Comparison of ENCODE assay signal across 9 cellular contexts in the genomic region with DNA sequence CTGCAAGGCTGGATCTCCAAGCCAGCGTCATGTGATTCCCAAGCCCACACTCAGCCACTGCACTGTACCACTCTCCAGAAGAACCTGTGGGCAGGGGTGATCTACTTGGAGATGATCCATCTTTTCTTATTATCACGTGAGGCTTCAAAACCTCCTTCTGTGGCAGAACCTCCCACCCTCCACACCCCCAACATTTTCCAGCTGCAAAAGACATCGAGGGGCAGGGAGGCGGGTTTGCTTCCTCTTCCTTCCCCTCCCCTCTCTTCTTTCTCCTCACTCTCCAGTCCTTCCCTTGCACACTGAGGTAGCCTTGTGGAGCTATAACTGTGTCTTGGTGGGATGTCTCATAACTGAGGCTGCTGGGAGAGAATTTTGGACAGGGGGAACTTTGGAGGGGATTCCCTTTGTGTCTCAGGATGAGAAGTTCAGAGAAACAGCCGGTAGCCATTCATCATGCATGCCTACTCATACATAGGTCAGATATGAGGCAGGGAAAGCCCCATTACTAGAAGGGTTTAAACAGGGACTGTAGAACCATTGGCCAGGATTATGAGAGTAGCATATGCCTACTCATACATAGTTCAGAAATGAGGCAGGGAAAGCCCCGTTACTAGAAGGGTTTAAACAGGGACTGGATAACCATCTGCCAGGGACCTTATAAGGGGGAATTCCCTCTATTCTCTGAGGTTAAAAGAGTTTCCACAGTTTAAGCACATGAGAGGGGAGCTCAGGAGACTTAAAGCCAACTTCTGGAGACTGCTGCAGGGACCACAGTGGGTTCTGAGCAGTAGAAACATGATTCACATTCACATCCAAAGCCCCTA.
DNase-seq lines count a peak whose midpoint lies in the region; ATAC-seq, FAIRE-seq and TF ChIP-seq lines count a peak whose summit lies in the region.
"Had no signal": no experiment of that assay in that cellular context is flagged by ENCODE, and none has a peak within 500 bp of the region (broad histone marks: within the 10 kb centered on the region; RNA-seq: fewer than 3 reads in every experiment).

No MANE protein-coding gene starts in this region.

- no peaks in the 10 kb centered on the region for H3K27me3 ChIP-seq in CD4-positive, CD25-positive, alpha-beta regulatory T cell (ENCODE audit: control insufficient read depth, insufficient read depth, low read length)
- H3K27me3 ChIP-seq: body of pancreas had no signal

- H3K4me3 ChIP-seq in CD4-positive, CD25-positive, alpha-beta regulatory T cell (ENCODE audit: low read depth, low read length): no peak overlapping the region
- H3K4me3 ChIP-seq in kidney (ENCODE audit: low read length in 2 of 2): no peak overlapping the region
- H3K4me3 ChIP-seq: body of pancreas had no signal

- H3K27ac ChIP-seq in CD4-positive, CD25-positive, alpha-beta regulatory T cell (ENCODE audit: insufficient read depth, low read length, poor library complexity, severe bottlenecking): no peak overlapping the region
- H3K27ac ChIP-seq in kidney (ENCODE audit: low read depth in 2 of 2, low read length in 2 of 2): no peak overlapping the region
- H3K27ac ChIP-seq: body of pancreas had no signal

- H3K36me3 ChIP-seq in CD4-positive, CD25-positive, alpha-beta regulatory T cell (ENCODE audit: control insufficient read depth, insufficient read depth, low read length): no peaks in the 10 kb centered on the region
- no peaks in the 10 kb centered on the region for H3K36me3 ChIP-seq in kidney (ENCODE audit: control insufficient read depth in 1 of 2, insufficient read depth in 2 of 2, low read length in 2 of 2)

- no peaks in the 10 kb centered on the region for H3K9me3 ChIP-seq in CD4-positive, CD25-positive, alpha-beta regulatory T cell (ENCODE audit: control insufficient read depth in 2 of 2, low read length in 2 of 2)
- no peaks in the 10 kb centered on the region for H3K9me3 ChIP-seq in kidney (ENCODE audit: control insufficient read depth in 1 of 2, low read length in 2 of 2)
- H3K9me3 ChIP-seq: body of pancreas had no signal

- no peaks in the 10 kb centered on the region for H3K36me3 Mint-ChIP-seq in CD4-positive, CD25-positive, alpha-beta regulatory T cell
- no peaks in the 10 kb centered on the region for H3K36me3 Mint-ChIP-seq in activated T-cell treated with anti-CD3 and anti-CD28 coated beads, Interleukin-2, amount 50 U/mL, for 4 hours (ENCODE audit: insufficient read depth)

- H3K9me3 Mint-ChIP-seq in CD4-positive, CD25-positive, alpha-beta regulatory T cell: peaks cover 0 to 3% (median 0%) of the 10 kb centered on the region in 7 donors
- peaks cover 3% of the 10 kb centered on the region for H3K9me3 Mint-ChIP-seq in activated T-cell treated with anti-CD3 and anti-CD28 coated beads, Interleukin-2, amount 50 U/mL, for 4 hours

- intact Hi-C loops in kidney (cut with DNase I): no loop called here

- TF ChIP-seq CTCF in kidney (IDR thresholded peaks at IDR 0.05; ENCODE audit: borderline replicate concordance, extremely low read depth, insufficient read depth): no peak

- peaks cover 0 to 27% (median 7%) of the 10 kb centered on the region in 4 donors for H3K4me1 Mint-ChIP-seq in CD4-positive, CD25-positive, alpha-beta regulatory T cell
- no peaks in the 10 kb centered on the region for H3K4me1 Mint-ChIP-seq in activated T-cell treated with anti-CD3 and anti-CD28 coated beads, Interleukin-2, amount 50 U/mL, for 4 hours (ENCODE audit: low read depth)

- FAIRE-seq in kidney (lab: Jason Lieb, UNC): no peak

- H3K27ac Mint-ChIP-seq in CD4-positive, CD25-positive, alpha-beta regulatory T cell: no peak overlapping the region

- H3K27me3 Mint-ChIP-seq in CD4-positive, CD25-positive, alpha-beta regulatory T cell: peaks cover 4% of the 10 kb centered on the region
- peaks cover 2% of the 10 kb centered on the region for H3K27me3 Mint-ChIP-seq in activated T-cell treated with anti-CD3 and anti-CD28 coated beads, Interleukin-2, amount 50 U/mL, for 4 hours (ENCODE audit: low read depth)

- peak overlapping the region in 2 of 4 donors; percentile 16 to 61 for H3K4me3 Mint-ChIP-seq in CD4-positive, CD25-positive, alpha-beta regulatory T cell
- no peak overlapping the region for H3K4me3 Mint-ChIP-seq in activated T-cell treated with anti-CD3 and anti-CD28 coated beads, Interleukin-2, amount 50 U/mL, for 4 hours

- peak in 1 of 3 donors; percentile 46 for DNase-seq in CD4-positive, CD25-positive, alpha-beta regulatory T cell
- no peak for DNase-seq in activated T-cell treated with anti-CD3 and anti-CD28 coated beads, Interleukin-2, amount 50 U/mL, for 4 hours
- DNase-seq in OCI-M1 (lab: John Stamatoyannopoulos, UW): no peak
- DNase-seq in kidney: no peak
- no peak for DNase-seq in RPMI8226
- no peak for DNase-seq in activated CD4-positive, CD25-positive, alpha-beta regulatory T cell (lab: John Stamatoyannopoulos, UW)
- DNase-seq: body of pancreas had no signal

- H3K9ac ChIP-seq in kidney (ENCODE audit: low read length in 2 of 2): no peak overlapping the region

- peak; percentile 58 to 59 for ATAC-seq in CD4-positive, CD25-positive, alpha-beta regulatory T cell (ENCODE audit: low read depth in 2 of 2)
- ATAC-seq in GM19035 (IDR thresholded peaks at IDR 0.05; ENCODE audit: unreplicated experiment) (peak; percentile 83), HG03025 (IDR thresholded peaks at IDR 0.05; ENCODE audit: low FRiP score, unreplicated experiment) (peak; percentile 74)
- peak; percentile 88 to 90 for ATAC-seq in activated T-cell treated with anti-CD3 and anti-CD28 coated beads, Interleukin-2, amount 50 U/mL, for 4 hours
- ATAC-seq: body of pancreas had no signal

- peaks cover 3% of the 10 kb centered on the region for H3K4me1 ChIP-seq in CD4-positive, CD25-positive, alpha-beta regulatory T cell (ENCODE audit: control insufficient read depth, insufficient read depth, low read length, poor library complexity, severe bottlenecking)
- H3K4me1 ChIP-seq in kidney (ENCODE audit: control insufficient read depth in 1 of 2, insufficient read depth in 1 of 2, low read depth in 1 of 2, low read length in 2 of 2): no peaks in the 10 kb centered on the region
